8 cellular contexts compared by ENCODE assay signal in the genomic region with DNA sequence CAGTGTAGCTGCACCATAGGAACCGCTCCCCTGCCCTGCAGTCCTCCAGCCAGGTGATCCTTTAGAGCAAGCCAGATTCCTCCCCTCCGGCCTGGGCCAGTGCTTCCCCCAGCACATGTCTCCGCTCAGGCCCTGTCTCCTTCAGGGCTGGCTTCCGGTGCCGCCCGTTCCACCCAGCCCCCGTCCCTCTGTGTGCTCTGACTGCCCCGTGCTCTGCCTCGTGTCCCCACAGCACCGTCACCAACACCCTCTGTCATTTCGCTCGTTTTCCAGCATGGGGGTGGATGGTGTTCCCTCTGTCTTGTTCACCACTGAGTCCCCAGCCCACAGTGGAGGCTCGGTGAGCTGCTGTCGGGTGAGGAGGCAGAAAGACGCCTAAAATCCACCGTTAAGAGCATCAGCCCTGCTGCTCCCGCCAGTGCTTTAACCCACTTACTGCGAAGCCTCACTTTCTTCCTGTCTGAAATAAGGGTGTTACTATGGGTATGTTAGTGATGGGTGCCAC. TPM values are rescaled to one million over a fixed set of nuclear protein-coding genes. Genes with fewer than 3 reads are reported as not detected.
DNase-seq lines count a peak whose midpoint lies in the region; ATAC-seq, FAIRE-seq and TF ChIP-seq lines count a peak whose summit lies in the region.

No MANE protein-coding gene starts in this region.

- no peak for TF ChIP-seq EP300 in GM12878 (IDR thresholded peaks at IDR 0.05; ENCODE audit: borderline replicate concordance in 1 of 2, control insufficient read depth in 1 of 2, low read depth in 2 of 2, low read length in 2 of 2)

- no TSS peak for BruUV-seq in GM12878 (replicated peaks; lab: Mats Ljungman, UMichigan)

- H3K4me1 ChIP-seq in GM12878 (ENCODE audit: control insufficient read depth, insufficient read depth, low read length): peaks cover 54% of the 10 kb centered on the region
- H3K4me1 ChIP-seq in left lung: peaks cover 54 to 93% of the 10 kb centered on the region in 2 donors

- POLR2A ChIA-PET in GM12878 (lab: Charles Lee): interaction anchor here (0.9 to 2.6 kb wide), 4 partner anchors 14 to 54 kb away, joined by 3 to 9 read pairs (median 5); no protein-coding TSS in a partner anchor

- DNase-seq in GM18507 (ENCODE audit: extremely low spot score, insufficient read length, low read depth) (no peak), T-helper 2 cell (peak in 4 of 5 experiments; percentile 39 to 84 (median 58)), GM12878 (ENCODE audit: low read depth, low spot score) (no peak), left lung (peak; percentile 71 to 92), NCI-H2227 (lab: John Stamatoyannopoulos, UW; ENCODE audit: unreplicated experiment) (no peak)
- DNase-seq in stimulated activated CD4-positive, alpha-beta T cell treated with anti-CD3 and anti-CD28 coated beads, Interleukin-2, amount 100 ng/mL, for 48 hours: peak; percentile 42 to 63

- H3K27me3 ChIP-seq in GM12878 (replicated peaks in 1 of 2; ENCODE audit: control insufficient read depth in 2 of 2, insufficient read depth in 2 of 2, low read length in 1 of 2): no peaks in the 10 kb centered on the region
- H3K27me3 ChIP-seq in left lung: no peaks in the 10 kb centered on the region

- no peak for TF ChIP-seq RAD21 in GM12878 (IDR thresholded peaks at IDR 0.05; ENCODE audit: insufficient read depth, low read depth, low read length)

- H3K9me3 ChIP-seq in GM12878 (replicated peaks; ENCODE audit: control insufficient read depth, insufficient read depth, low read length) (peaks cover 7% of the 10 kb centered on the region; the same call in 2 of the 3 replicates), left lung (no peaks in the 10 kb centered on the region)

- SMC1A ChIA-PET in GM12878 (lab: Charles Lee; ENCODE audit: uncharacterized antibody, unreplicated experiment): interaction anchor here (1.3 to 1.5 kb wide), 3 partner anchors 9 to 18 kb away, joined by 4 to 6 read pairs (median 4); no protein-coding TSS in a partner anchor

- intact Hi-C loops in GM12878 (cut with micrococcal nuclease; ENCODE audit: unreplicated experiment): no loop called here
- intact Hi-C loops in left lung (cut with DNase I): no loop called here

- H3K79me2 ChIP-seq in GM12878 (ENCODE audit: control insufficient read depth, insufficient read depth, low read length): peaks cover 60% of the 10 kb centered on the region

- CTCF ChIA-PET in GM12878 (lab: Yijun Ruan, JAX): interaction anchor here (1.1 kb wide), 1 partner anchor 14 kb away, joined by 3 read pairs; no protein-coding TSS in a partner anchor

- no peak for TF ChIP-seq CTCF in GM12878 (IDR thresholded peaks at IDR 0.05 in 2 of 3, conservative IDR thresholded peaks at IDR 0.05 in 1 of 3; ENCODE audit: control insufficient read depth in 2 of 3, extremely low read depth in 1 of 3, insufficient read depth in 1 of 3, low read depth in 3 of 3, low read length in 3 of 3)
- TF ChIP-seq CTCF in left lung (IDR thresholded peaks at IDR 0.05): no peak

- peak; percentile 75 for ATAC-seq in GM12878
- peak; percentile 58 for ATAC-seq in left lung
- no peak for ATAC-seq in GM19397 (IDR thresholded peaks at IDR 0.05; ENCODE audit: unreplicated experiment)
- no peak for ATAC-seq in HG02642 (IDR thresholded peaks at IDR 0.05; ENCODE audit: poor library complexity, unreplicated experiment)

- H4K20me1 ChIP-seq in GM12878 (ENCODE audit: control insufficient read depth, insufficient read depth): peaks cover 2% of the 10 kb centered on the region

- RAD21 ChIA-PET in GM12878 (lab: Charles Lee; ENCODE audit: unreplicated experiment): interaction anchor here (1.3 to 3.1 kb wide), 2 partner anchors 54 to 96 kb away, joined by 3 to 21 read pairs; a partner anchor contains a TSS

- in situ Hi-C loops in GM12878 (cut with MboI): no loop called here

- H3K36me3 ChIP-seq in GM12878 (ENCODE audit: control insufficient read depth in 2 of 2, insufficient read depth in 2 of 2, low read length in 1 of 2): peaks cover 20 to 22% of the 10 kb centered on the region in 2 experiments; a peak in 3 of 4 replicates
- peaks cover 0 to 11% of the 10 kb centered on the region in 2 donors for H3K36me3 ChIP-seq in left lung

- 91% methylated on average over 18 of the region's 18 CpGs for WGBS in GM12878 (ENCODE audit: insufficient coverage, insufficient replicate concordance, low lambda C conversion rate, missing lambda C conversion rate)

- H2AFZ ChIP-seq in GM12878 (ENCODE audit: control insufficient read depth, low read depth, low read length): peak overlapping the region; percentile 32; the same call in 1 of the 2 replicates

- TF ChIP-seq POLR2A in GM12878 (IDR thresholded peaks at IDR 0.05; ENCODE audit: low read depth, low read length): peak; percentile 45

- H3K4me3 ChIP-seq in GM12878: peak overlapping the region; percentile 29; the same call in 1 of the 2 replicates
- H3K4me3 ChIP-seq in left lung: peak overlapping the region in 1 of 2 donors; percentile 27

- peak overlapping the region; percentile 49; the same call in 1 of the 2 replicates for H3K9ac ChIP-seq in GM12878 (ENCODE audit: control insufficient read depth, insufficient read depth, low read length)

- FAIRE-seq in GM18507 (lab: Jason Lieb, UNC) (peak; percentile 73), GM12878 (lab: Jason Lieb, UNC) (no peak)

- H3K27ac ChIP-seq in GM12878 (ENCODE audit: control insufficient read depth, insufficient read depth) (peak overlapping the region; percentile 79), left lung (peak overlapping the region; percentile 75 to 97)

- H3K4me2 ChIP-seq in GM12878 (ENCODE audit: control insufficient read depth, insufficient read depth): peak overlapping the region; percentile 77

TF ChIP-seq in GM12878, 131 proteins besides CTCF, POLR2A, EP300 and RAD21 (continues in another document):
- TF ChIP-seq CHD2 (IDR thresholded peaks at IDR 0.05; ENCODE audit: borderline replicate concordance, low read depth, low read length) (0 out of 2 replicates have a peak, but pooled peaks have one; percentile 11), MXI1 (IDR thresholded peaks at IDR 0.05; ENCODE audit: low read depth, low read length) (0 out of 2 replicates have a peak, but pooled peaks have one; percentile 32), ZNF207 (IDR thresholded peaks at IDR 0.05; ENCODE audit: borderline replicate concordance) (no peak)

RNA-seq across cellular contexts. Expression of a gene that starts 54.5 kb away (rescaled TPM):
- total RNA-seq in GM12878 (2013; cell fraction: nucleolus; rRNA removed): 10.2 and 12.0 TPM in 2 replicates
- 0.82 and 1.6 TPM in 2 replicates for total RNA-seq in GM12878 (2014; rRNA removed)
- total RNA-seq in GM12878 (2014; rRNA removed; fragmentation: Illumina TruSeq; extraction: Trizol): 0.49 and 0.55 TPM in 2 replicates
- 2.3 and 2.9 TPM in 2 replicates for total RNA-seq in GM12878 (2021)
- 0.58 TPM for polyA plus RNA-seq in GM12878 (2011; ENCODE audit: low read depth)
- polyA plus RNA-seq in GM12878 (2011; rRNA removed): 0.76 and 1.5 TPM in 2 replicates
- polyA plus RNA-seq in GM12878 (2011; cell fraction: cytosol; rRNA removed): 3.1 and 4.8 TPM in 2 replicates
- polyA plus RNA-seq in GM12878 (2011; cell fraction: nucleus; rRNA removed): 12.7 and 13.5 TPM in 2 replicates
- 1.7 and 2.8 TPM in 2 replicates for polyA plus RNA-seq in GM12878 (2012)
- 0.06 TPM in 1 of 2 replicates, not detected in the other for polyA plus RNA-seq in GM12878 (2014; fragmentation: Illumina TruSeq; extraction: Trizol)
- not detected for polyA plus RNA-seq in GM12878 (2014; fragmentation: Nextera tagmentation; extraction: Ambion mirVana)
- 3.6 and 3.7 TPM in 2 replicates for polyA plus RNA-seq in GM12878 (2014; rRNA removed)
- under 1 TPM; 0.38 to 0.47 TPM for polyA plus RNA-seq in GM12878 (2016; fragmentation: Nextera tagmentation; extraction: Ambion mirVana)
- polyA minus RNA-seq in GM12878 (2011; rRNA and poly(A)+ RNA removed): 1.7 and 5.9 TPM in 2 replicates
- polyA minus RNA-seq in GM12878 (2011; cell fraction: cytosol; rRNA and poly(A)+ RNA removed): 2.1 and 3.7 TPM in 2 replicates
- 13.4 and 18.7 TPM in 2 replicates for polyA minus RNA-seq in GM12878 (2011; cell fraction: nucleus; rRNA and poly(A)+ RNA removed)
- total RNA-seq in left lung: 1 to 10 TPM; 1.3 to 1.4 TPM

RNA-seq across cellular contexts. Expression of a gene that starts 55.2 kb away (rescaled TPM):
- 144 and 157 TPM in 2 replicates for total RNA-seq in GM12878 (2013; cell fraction: nucleolus; rRNA removed)
- total RNA-seq in GM12878 (2014; rRNA removed): 263 and 284 TPM in 2 replicates
- 303 and 329 TPM in 2 replicates for total RNA-seq in GM12878 (2014; rRNA removed; fragmentation: Illumina TruSeq; extraction: Trizol)
- 462 and 473 TPM in 2 replicates for total RNA-seq in GM12878 (2021)
- 1,149 TPM for polyA plus RNA-seq in GM12878 (2011; ENCODE audit: low read depth)
- 282 and 475 TPM in 2 replicates for polyA plus RNA-seq in GM12878 (2011; rRNA removed)
- polyA plus RNA-seq in GM12878 (2011; cell fraction: cytosol; rRNA removed): 834 and 1,057 TPM in 2 replicates
- polyA plus RNA-seq in GM12878 (2011; cell fraction: nucleus; rRNA removed): 373 and 417 TPM in 2 replicates
- 244 and 350 TPM in 2 replicates for polyA plus RNA-seq in GM12878 (2012)
- 53.4 and 224 TPM in 2 replicates for polyA plus RNA-seq in GM12878 (2014; fragmentation: Illumina TruSeq; extraction: Trizol)
- polyA plus RNA-seq in GM12878 (2014; fragmentation: Nextera tagmentation; extraction: Ambion mirVana): 100 to 1,000 TPM; 232 to 449 TPM
- 528 and 564 TPM in 2 replicates for polyA plus RNA-seq in GM12878 (2014; rRNA removed)
- polyA plus RNA-seq in GM12878 (2016; fragmentation: Nextera tagmentation; extraction: Ambion mirVana): 100 to 1,000 TPM; 566 to 586 TPM
- 117 and 160 TPM in 2 replicates for polyA minus RNA-seq in GM12878 (2011; rRNA and poly(A)+ RNA removed)
- polyA minus RNA-seq in GM12878 (2011; cell fraction: cytosol; rRNA and poly(A)+ RNA removed): 69.2 and 95.4 TPM in 2 replicates
- polyA minus RNA-seq in GM12878 (2011; cell fraction: nucleus; rRNA and poly(A)+ RNA removed): 44.1 and 69.0 TPM in 2 replicates
- total RNA-seq in left lung: 100 to 1,000 TPM; 246 to 303 TPM

RNA-seq across cellular contexts. Expression of a gene that starts 55.3 kb away (rescaled TPM):
- total RNA-seq in GM12878 (2013; cell fraction: nucleolus; rRNA removed): 28.7 and 30.1 TPM in 2 replicates
- total RNA-seq in GM12878 (2014; rRNA removed): 47.1 and 61.8 TPM in 2 replicates
- total RNA-seq in GM12878 (2014; rRNA removed; fragmentation: Illumina TruSeq; extraction: Trizol): 27.4 and 38.4 TPM in 2 replicates
- total RNA-seq in GM12878 (2021): 161 and 173 TPM in 2 replicates
- 15.5 TPM for polyA plus RNA-seq in GM12878 (2011; ENCODE audit: low read depth)
- 16.9 and 20.1 TPM in 2 replicates for polyA plus RNA-seq in GM12878 (2011; rRNA removed)
- 18.7 and 20.9 TPM in 2 replicates for polyA plus RNA-seq in GM12878 (2011; cell fraction: cytosol; rRNA removed)
- 21.5 and 39.0 TPM in 2 replicates for polyA plus RNA-seq in GM12878 (2011; cell fraction: nucleus; rRNA removed)
- polyA plus RNA-seq in GM12878 (2012): 32.1 and 35.4 TPM in 2 replicates
- polyA plus RNA-seq in GM12878 (2014; fragmentation: Illumina TruSeq; extraction: Trizol): 8.6 and 28.0 TPM in 2 replicates
- polyA plus RNA-seq in GM12878 (2014; fragmentation: Nextera tagmentation; extraction: Ambion mirVana): 1 to 10 TPM; 2.6 to 2.7 TPM
- 60.3 and 70.8 TPM in 2 replicates for polyA plus RNA-seq in GM12878 (2014; rRNA removed)
- polyA plus RNA-seq in GM12878 (2016; fragmentation: Nextera tagmentation; extraction: Ambion mirVana): 10 to 100 TPM; 31.4 to 32.7 TPM
- 16.8 and 17.2 TPM in 2 replicates for polyA minus RNA-seq in GM12878 (2011; rRNA and poly(A)+ RNA removed)
- polyA minus RNA-seq in GM12878 (2011; cell fraction: cytosol; rRNA and poly(A)+ RNA removed): 29.5 and 34.5 TPM in 2 replicates
- polyA minus RNA-seq in GM12878 (2011; cell fraction: nucleus; rRNA and poly(A)+ RNA removed): 5.1 and 11.0 TPM in 2 replicates
- 10 to 100 TPM; 66.3 to 97.3 TPM for total RNA-seq in left lung

Comparison
In these comparisons a context has a peak if more than half of its experiments do, and no peak if none do; other contexts are left out.
1. DNase-seq: peak in T-helper 2 cell (4 of 5), left lung (2 of 2) and stimulated activated CD4-positive, alpha-beta T cell treated with anti-CD3 and anti-CD28 coated beads, Interleukin-2, amount 100 ng/mL, for 48 hours (2 of 2); none in GM18507 (single experiment), GM12878 (single experiment) and NCI-H2227 (single experiment).
2. ATAC-seq: peak in GM12878 (single experiment) and left lung (single experiment); none in GM19397 (single experiment) and HG02642 (single experiment).